In the genomic region with DNA sequence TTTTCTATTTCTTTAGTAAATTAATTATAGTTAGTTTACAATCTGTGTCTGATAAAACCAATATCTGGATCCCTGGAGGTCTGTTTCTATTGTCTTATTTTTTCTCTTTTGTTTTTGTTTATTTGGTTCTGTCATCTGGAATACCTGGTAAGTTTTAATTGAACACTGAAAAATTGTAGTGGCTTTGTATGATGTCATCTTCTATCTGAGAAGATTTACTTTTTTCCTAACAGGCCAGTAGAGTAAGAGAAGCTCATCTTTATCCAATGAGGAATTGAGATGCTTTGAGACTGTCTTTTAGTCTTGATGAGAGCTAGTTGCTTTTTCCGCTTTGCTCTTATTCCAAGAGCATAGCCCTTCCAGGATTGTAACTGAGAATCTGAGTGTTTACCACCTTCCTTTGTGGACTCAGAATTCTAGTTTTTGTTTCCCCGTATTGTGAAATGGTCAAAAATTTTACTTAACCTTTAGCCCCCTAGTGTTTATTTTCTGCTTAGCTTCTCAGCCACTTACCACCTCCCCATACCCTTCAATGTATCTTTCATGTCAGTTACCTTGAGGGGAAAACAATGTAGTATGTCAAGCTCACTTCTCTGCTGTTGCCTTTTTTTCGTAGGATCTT, we compare ENCODE assay signal across 9 cellular contexts. TPM values are rescaled to one million over a fixed set of nuclear protein-coding genes. Genes with fewer than 3 reads are reported as not detected.
A peak's percentile ranks its signal among the peaks of the same experiment; 100 is the strongest.
DNase-seq lines count a peak whose midpoint lies in the region; ATAC-seq, FAIRE-seq and TF ChIP-seq lines count a peak whose summit lies in the region.
"Had no signal": no experiment of that assay in that cellular context is flagged by ENCODE, and none has a peak within 500 bp of the region (broad histone marks: within the 10 kb centered on the region; RNA-seq: fewer than 3 reads in every experiment).

No MANE protein-coding gene starts in this region.

- no peaks in the 10 kb centered on the region for H3K9me3 Mint-ChIP-seq in stimulated activated naive CD8-positive, alpha-beta T cell treated with anti-CD3 and anti-CD28 coated beads, Interleukin-15, Interleukin-2, amounts not matched to agents 100 ng/mL and 50 ng/mL, for 24 hours
- H3K9me3 Mint-ChIP-seq: activated naive CD4-positive, alpha-beta T cell treated with anti-CD3 and anti-CD28 coated beads, Interleukin-2, amount 50 U/mL, for 72 hours had no signal

- H3K4me2 ChIP-seq in endothelial cell of umbilical vein (ENCODE audit: insufficient read depth, low read length), result no peak overlapping the region

- H3K4me3 ChIP-seq in endothelial cell of umbilical vein (replicated peaks in 1 of 3; ENCODE audit: insufficient read depth in 1 of 3, low read depth in 1 of 3, low read length in 3 of 3), result no peak overlapping the region

- BruUV-seq in endothelial cell of umbilical vein (replicated peaks; lab: Mats Ljungman, UMichigan), result no TSS peak

- ATAC-seq in stimulated activated naive CD8-positive, alpha-beta T cell treated with anti-CD3 and anti-CD28 coated beads, Interleukin-15, Interleukin-2, amounts not matched to agents 100 U/mL and 50 U/mL, for 24 hours, result no peak
- no peak for ATAC-seq in GM19035 (IDR thresholded peaks at IDR 0.05; ENCODE audit: unreplicated experiment)

- no peaks in the 10 kb centered on the region for H3K9me1 ChIP-seq in endothelial cell of umbilical vein (replicated peaks; ENCODE audit: control insufficient read depth, extremely low read depth, insufficient read depth, low read length)

- no peaks in the 10 kb centered on the region for H3K4me1 ChIP-seq in endothelial cell of umbilical vein (ENCODE audit: control insufficient read depth, extremely low read depth, insufficient read depth, low read length)

- DNase-seq in stimulated activated naive CD8-positive, alpha-beta T cell treated with anti-CD3 and anti-CD28 coated beads, Interleukin-15, Interleukin-2, amounts not matched to agents 100 U/mL and 50 U/mL, for 24 hours, result no peak
- DNase-seq in OCI-M1 (lab: John Stamatoyannopoulos, UW), result peak; percentile 42
- no peak for DNase-seq in endothelial cell of umbilical vein (ENCODE audit: low read depth, low spot score)
- DNase-seq in NCI-H748 treated with DMSO at 0.1 percent for 48 hours (lab: John Stamatoyannopoulos, UW), result no peak
- DNase-seq in NCI-H2029 (lab: John Stamatoyannopoulos, UW), result no peak
- DNase-seq in head of caudate nucleus, result no peak

- peak overlapping the region; percentile 38 for H3K27ac Mint-ChIP-seq in stimulated activated naive CD8-positive, alpha-beta T cell treated with anti-CD3 and anti-CD28 coated beads, Interleukin-15, Interleukin-2, amounts not matched to agents 100 ng/mL and 50 ng/mL, for 24 hours

- no peak overlapping the region for H3K27ac ChIP-seq in endothelial cell of umbilical vein (ENCODE audit: insufficient read depth, low read depth, low read length)

- dilution Hi-C loops in endothelial cell of umbilical vein (cut with MboI; ENCODE audit: extremely low pct_ligation_motif_present, low sequenced_read_pairs), result no loop called here

- H3K27me3 ChIP-seq in endothelial cell of umbilical vein (ENCODE audit: control insufficient read depth in 2 of 2, insufficient read depth in 2 of 2, low read length in 2 of 2), result no peaks in the 10 kb centered on the region

- no peak overlapping the region for H3K4me3 Mint-ChIP-seq in stimulated activated naive CD8-positive, alpha-beta T cell treated with anti-CD3 and anti-CD28 coated beads, Interleukin-15, Interleukin-2, amounts not matched to agents 100 ng/mL and 50 ng/mL, for 24 hours

- no peaks in the 10 kb centered on the region for H3K79me2 ChIP-seq in endothelial cell of umbilical vein (ENCODE audit: control insufficient read depth, insufficient read depth, low read length)

- H3K36me3 Mint-ChIP-seq in stimulated activated naive CD8-positive, alpha-beta T cell treated with anti-CD3 and anti-CD28 coated beads, Interleukin-15, Interleukin-2, amounts not matched to agents 100 ng/mL and 50 ng/mL, for 24 hours (ENCODE audit: low read depth), result no peaks in the 10 kb centered on the region

- H3K36me3 ChIP-seq in endothelial cell of umbilical vein (ENCODE audit: control insufficient read depth in 2 of 2, extremely low read depth in 1 of 2, insufficient read depth in 2 of 2, low read length in 2 of 2), result no peaks in the 10 kb centered on the region

- TF ChIP-seq CTCF in endothelial cell of umbilical vein (IDR thresholded peaks at IDR 0.05; ENCODE audit: extremely low read depth in 1 of 2, insufficient read depth in 1 of 2, low read depth in 1 of 2, low read length in 2 of 2), result peak in 1 of 2 donors; percentile 6

- H2AFZ ChIP-seq in endothelial cell of umbilical vein (ENCODE audit: low read depth, low read length), result no peak overlapping the region

- CTCF ChIA-PET in endothelial cell of umbilical vein (lab: Charles Lee), result interaction anchor here (0.7 to 1.9 kb wide), 9 partner anchors 10 to 197 kb away, joined by 3 to 15 read pairs (median 3); no protein-coding TSS in a partner anchor

- no peak for TF ChIP-seq POLR2A in endothelial cell of umbilical vein (IDR thresholded peaks at IDR 0.05; ENCODE audit: low read depth, low read length)

- H3K4me1 Mint-ChIP-seq in stimulated activated naive CD8-positive, alpha-beta T cell treated with anti-CD3 and anti-CD28 coated beads, Interleukin-15, Interleukin-2, amounts not matched to agents 100 ng/mL and 50 ng/mL, for 24 hours (ENCODE audit: low read depth), result peaks cover 26% of the 10 kb centered on the region

- no peaks in the 10 kb centered on the region for H3K27me3 Mint-ChIP-seq in stimulated activated naive CD8-positive, alpha-beta T cell treated with anti-CD3 and anti-CD28 coated beads, Interleukin-15, Interleukin-2, amounts not matched to agents 100 ng/mL and 50 ng/mL, for 24 hours

- POLR2A ChIA-PET in endothelial cell of umbilical vein (lab: Charles Lee), result no interaction called here

- H3K9ac ChIP-seq in endothelial cell of umbilical vein (replicated peaks; ENCODE audit: extremely low read depth, insufficient read depth, low read length), result no peak overlapping the region

- H4K20me1 ChIP-seq in endothelial cell of umbilical vein (replicated peaks; ENCODE audit: control insufficient read depth, extremely low read depth, insufficient read depth, low read length), result no peaks in the 10 kb centered on the region

- intact Hi-C loops in endothelial cell of umbilical vein (cut with micrococcal nuclease), result no loop called here
- intact Hi-C loops in head of caudate nucleus (cut with DNase I), result no loop called here

- FAIRE-seq in endothelial cell of umbilical vein (lab: Jason Lieb, UNC), result peak; percentile 47

- H3K9me3 ChIP-seq in endothelial cell of umbilical vein (replicated peaks; ENCODE audit: control insufficient read depth, insufficient read depth, low read length), result no peaks in the 10 kb centered on the region

TF ChIP-seq in endothelial cell of umbilical vein, 7 proteins besides CTCF, POLR2A, EP300 and RAD21:
- peak; percentile 2 for TF ChIP-seq JUN (IDR thresholded peaks at IDR 0.05; ENCODE audit: borderline replicate concordance, insufficient read depth, insufficient read length, low read depth)
- no peak for TF ChIP-seq POLR2AphosphoS5 (IDR thresholded peaks at IDR 0.05; ENCODE audit: insufficient read depth, low read depth, low read length)
TF ChIP-seq in endothelial cell of umbilical vein: peak in this region for 1.

RNA-seq across cellular contexts. Expression of gene PTGFRN, which starts 25.0 kb away (rescaled TPM):
- 60.7 and 71.6 TPM in 2 replicates for total RNA-seq in endothelial cell of umbilical vein
- polyA plus RNA-seq in endothelial cell of umbilical vein, result 30.6 and 39.6 TPM in 2 replicates
- polyA plus RNA-seq in endothelial cell of umbilical vein (2011; cell fraction: cytosol; rRNA removed), result 50.0 and 51.8 TPM in 2 replicates
- 30.1 and 35.3 TPM in 2 replicates for polyA plus RNA-seq in endothelial cell of umbilical vein (2011; cell fraction: nucleus; rRNA removed)
- 65.1 and 90.3 TPM in 2 replicates for polyA plus RNA-seq in endothelial cell of umbilical vein (2012)
- polyA minus RNA-seq in endothelial cell of umbilical vein, result 88.1 and 118 TPM in 2 replicates
- 12.9 TPM for polyA minus RNA-seq in endothelial cell of umbilical vein (2011; cell fraction: cytosol; rRNA and poly(A)+ RNA removed)
- polyA minus RNA-seq in endothelial cell of umbilical vein (2011; cell fraction: nucleus; rRNA and poly(A)+ RNA removed), result 25.9 and 39.5 TPM in 2 replicates
